8 cellular contexts compared by ENCODE assay signal in the genomic region with DNA sequence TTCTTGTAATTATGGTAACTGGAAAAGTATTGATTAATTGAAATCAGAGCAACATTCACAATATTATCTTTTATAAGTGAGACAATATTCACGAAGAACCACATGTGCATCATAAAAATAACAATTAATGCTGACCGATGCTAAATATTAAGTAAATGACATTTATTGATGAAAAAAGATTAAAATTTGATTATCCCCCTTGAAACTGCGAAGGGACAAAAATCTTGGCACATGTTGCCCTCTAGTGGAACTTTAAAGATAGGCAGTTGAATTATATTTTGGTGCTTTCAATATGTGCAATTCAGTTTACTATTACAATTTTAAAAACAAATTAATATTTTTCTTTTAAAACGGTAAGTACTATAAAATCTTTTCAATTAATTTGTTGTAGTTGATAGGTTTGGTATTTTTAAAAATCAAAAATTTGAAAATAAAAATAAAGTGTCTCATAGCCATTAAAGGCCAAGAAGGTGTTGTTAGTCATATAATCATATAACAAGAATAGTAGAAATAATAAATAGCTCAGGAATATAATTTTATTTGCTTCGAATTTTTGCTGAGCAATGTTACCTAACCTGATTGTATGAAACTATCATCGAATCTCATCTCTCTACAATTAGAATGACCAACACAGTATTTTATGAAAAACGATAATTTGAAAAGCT.
DNase-seq lines count a peak whose midpoint lies in the region; ATAC-seq and TF ChIP-seq lines count a peak whose summit lies in the region.

No MANE protein-coding gene starts in this region.

- no peak overlapping the region for H3K27ac ChIP-seq in lung (ENCODE audit: low read depth in 1 of 2, low read length in 1 of 2)

- peak; percentile 20 for TF ChIP-seq CTCF in lung (IDR thresholded peaks at IDR 0.05; ENCODE audit: control extremely low read depth, extremely low read depth)

- H3K9me3 ChIP-seq in lung (ENCODE audit: control insufficient read depth in 2 of 2, insufficient read depth in 1 of 2, low read length in 1 of 2) = peaks cover 0 to 1% of the 10 kb centered on the region in 2 donors

- peak; percentile 22 for DNase-seq in EL
- peak; percentile 2 for DNase-seq in amniotic epithelial cell (ENCODE audit: low read depth)
- DNase-seq in lung (ENCODE audit: low spot score) = no peak
- DNase-seq in GOT3 (lab: John Stamatoyannopoulos, UW) = no peak
- no peak for DNase-seq in NCI-H774 (lab: John Stamatoyannopoulos, UW)
- no peak for DNase-seq in NCI-H2029 (lab: John Stamatoyannopoulos, UW)

- WGBS in lung, 2 donors = 32 to 35% methylated on average over 7 of the region's 7 CpGs

- H3K36me3 ChIP-seq in lung (ENCODE audit: control insufficient read depth in 2 of 2, insufficient read depth in 2 of 2, low read length in 2 of 2) = no peaks in the 10 kb centered on the region

- no peak overlapping the region for H3K4me3 ChIP-seq in lung

- H3K27me3 ChIP-seq in lung (ENCODE audit: control insufficient read depth, insufficient read depth) = no peaks in the 10 kb centered on the region

- ATAC-seq in HG03159 (IDR thresholded peaks at IDR 0.05; ENCODE audit: unreplicated experiment) (peak; percentile 66), lung (ENCODE audit: insufficient read depth, low FRiP score) (no peak), HG03135 (IDR thresholded peaks at IDR 0.05; ENCODE audit: unreplicated experiment) (no peak)

- no peaks in the 10 kb centered on the region for H3K4me1 ChIP-seq in lung (ENCODE audit: control insufficient read depth in 2 of 2, insufficient read depth in 2 of 2, low read length in 2 of 2)

Comparison
In these comparisons a context has a peak if more than half of its experiments do, and no peak if none do; other contexts are left out.
1. DNase-seq: peak in EL (single experiment) and amniotic epithelial cell (single experiment); none in lung (single experiment), GOT3 (single experiment), NCI-H774 (single experiment) and NCI-H2029 (single experiment).